1 cellular context compared by ENCODE assay signal in the genomic region with DNA sequence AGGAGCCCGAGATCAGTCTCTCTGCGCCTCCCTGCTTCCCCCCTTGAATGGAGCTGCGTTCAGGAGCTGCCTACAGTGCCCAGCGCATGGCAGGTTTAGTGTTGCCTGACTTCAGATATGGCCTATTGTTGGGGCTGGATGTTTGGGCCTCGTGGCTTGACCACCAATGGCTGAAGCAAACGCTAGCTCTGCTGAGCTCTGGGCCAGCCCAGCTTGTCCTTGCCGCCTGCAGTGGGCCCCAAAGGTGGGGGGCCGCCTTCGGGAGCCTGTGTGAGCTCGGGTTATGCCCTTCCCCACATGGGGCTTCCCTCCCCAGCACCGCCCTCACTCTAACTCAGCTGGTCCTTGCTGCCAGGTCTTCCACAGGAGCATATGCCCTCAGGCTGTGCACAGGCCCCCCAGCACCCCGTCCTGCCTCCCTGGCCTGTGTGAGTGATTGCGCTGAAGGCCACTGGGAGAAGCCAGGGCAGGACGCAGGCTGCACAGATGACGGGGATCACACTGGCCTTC.
A peak's percentile ranks its signal among the peaks of the same experiment; 100 is the strongest.
TF ChIP-seq lines count a peak whose summit lies in the region.

No MANE protein-coding gene starts in this region.

TF ChIP-seq in WTC11, 78 proteins besides CTCF, POLR2A, EP300 and RAD21 (continues in another document):
- no peak for TF ChIP-seq ZNF138 (CRISPR knock-in tag; conservative IDR thresholded peaks at IDR 0.05)
- TF ChIP-seq, protein P1, sequence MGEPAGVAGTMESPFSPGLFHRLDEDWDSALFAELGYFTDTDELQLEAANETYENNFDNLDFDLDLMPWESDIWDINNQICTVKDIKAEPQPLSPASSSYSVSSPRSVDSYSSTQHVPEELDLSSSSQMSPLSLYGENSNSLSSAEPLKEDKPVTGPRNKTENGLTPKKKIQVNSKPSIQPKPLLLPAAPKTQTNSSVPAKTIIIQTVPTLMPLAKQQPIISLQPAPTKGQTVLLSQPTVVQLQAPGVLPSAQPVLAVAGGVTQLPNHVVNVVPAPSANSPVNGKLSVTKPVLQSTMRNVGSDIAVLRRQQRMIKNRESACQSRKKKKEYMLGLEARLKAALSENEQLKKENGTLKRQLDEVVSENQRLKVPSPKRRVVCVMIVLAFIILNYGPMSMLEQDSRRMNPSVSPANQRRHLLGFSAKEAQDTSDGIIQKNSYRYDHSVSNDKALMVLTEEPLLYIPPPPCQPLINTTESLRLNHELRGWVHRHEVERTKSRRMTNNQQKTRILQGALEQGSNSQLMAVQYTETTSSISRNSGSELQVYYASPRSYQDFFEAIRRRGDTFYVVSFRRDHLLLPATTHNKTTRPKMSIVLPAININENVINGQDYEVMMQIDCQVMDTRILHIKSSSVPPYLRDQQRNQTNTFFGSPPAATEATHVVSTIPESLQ (CRISPR knock-in tag; IDR thresholded peaks at IDR 0.05): no peak
- TF ChIP-seq NR3C1 (CRISPR knock-in tag; conservative IDR thresholded peaks at IDR 0.05; ENCODE audit: low read depth): no peak
- TF ChIP-seq NFYB (CRISPR knock-in tag; conservative IDR thresholded peaks at IDR 0.05; ENCODE audit: low read depth): no peak
- no peak for TF ChIP-seq IRF2 (CRISPR knock-in tag; IDR thresholded peaks at IDR 0.05; ENCODE audit: borderline replicate concordance, low read depth)
- TF ChIP-seq RORB (CRISPR knock-in tag; IDR thresholded peaks at IDR 0.05): no peak
- TF ChIP-seq, protein P2, sequence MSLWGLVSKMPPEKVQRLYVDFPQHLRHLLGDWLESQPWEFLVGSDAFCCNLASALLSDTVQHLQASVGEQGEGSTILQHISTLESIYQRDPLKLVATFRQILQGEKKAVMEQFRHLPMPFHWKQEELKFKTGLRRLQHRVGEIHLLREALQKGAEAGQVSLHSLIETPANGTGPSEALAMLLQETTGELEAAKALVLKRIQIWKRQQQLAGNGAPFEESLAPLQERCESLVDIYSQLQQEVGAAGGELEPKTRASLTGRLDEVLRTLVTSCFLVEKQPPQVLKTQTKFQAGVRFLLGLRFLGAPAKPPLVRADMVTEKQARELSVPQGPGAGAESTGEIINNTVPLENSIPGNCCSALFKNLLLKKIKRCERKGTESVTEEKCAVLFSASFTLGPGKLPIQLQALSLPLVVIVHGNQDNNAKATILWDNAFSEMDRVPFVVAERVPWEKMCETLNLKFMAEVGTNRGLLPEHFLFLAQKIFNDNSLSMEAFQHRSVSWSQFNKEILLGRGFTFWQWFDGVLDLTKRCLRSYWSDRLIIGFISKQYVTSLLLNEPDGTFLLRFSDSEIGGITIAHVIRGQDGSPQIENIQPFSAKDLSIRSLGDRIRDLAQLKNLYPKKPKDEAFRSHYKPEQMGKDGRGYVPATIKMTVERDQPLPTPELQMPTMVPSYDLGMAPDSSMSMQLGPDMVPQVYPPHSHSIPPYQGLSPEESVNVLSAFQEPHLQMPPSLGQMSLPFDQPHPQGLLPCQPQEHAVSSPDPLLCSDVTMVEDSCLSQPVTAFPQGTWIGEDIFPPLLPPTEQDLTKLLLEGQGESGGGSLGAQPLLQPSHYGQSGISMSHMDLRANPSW (CRISPR knock-in tag; conservative IDR thresholded peaks at IDR 0.05; ENCODE audit: low read depth): 0 out of 2 replicates have a peak, but pooled peaks have one; percentile 68
- no peak for TF ChIP-seq ZNF416 (CRISPR knock-in tag; IDR thresholded peaks at IDR 0.05)
- no peak for TF ChIP-seq NR1H2 (CRISPR knock-in tag; IDR thresholded peaks at IDR 0.05)
- TF ChIP-seq, protein P3, sequence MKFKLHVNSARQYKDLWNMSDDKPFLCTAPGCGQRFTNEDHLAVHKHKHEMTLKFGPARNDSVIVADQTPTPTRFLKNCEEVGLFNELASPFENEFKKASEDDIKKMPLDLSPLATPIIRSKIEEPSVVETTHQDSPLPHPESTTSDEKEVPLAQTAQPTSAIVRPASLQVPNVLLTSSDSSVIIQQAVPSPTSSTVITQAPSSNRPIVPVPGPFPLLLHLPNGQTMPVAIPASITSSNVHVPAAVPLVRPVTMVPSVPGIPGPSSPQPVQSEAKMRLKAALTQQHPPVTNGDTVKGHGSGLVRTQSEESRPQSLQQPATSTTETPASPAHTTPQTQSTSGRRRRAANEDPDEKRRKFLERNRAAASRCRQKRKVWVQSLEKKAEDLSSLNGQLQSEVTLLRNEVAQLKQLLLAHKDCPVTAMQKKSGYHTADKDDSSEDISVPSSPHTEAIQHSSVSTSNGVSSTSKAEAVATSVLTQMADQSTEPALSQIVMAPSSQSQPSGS (CRISPR knock-in tag; IDR thresholded peaks at IDR 0.05; ENCODE audit: borderline replicate concordance, low read depth): no peak
- TF ChIP-seq SMAD3 (CRISPR knock-in tag; IDR thresholded peaks at IDR 0.05; ENCODE audit: borderline replicate concordance): no peak
- TF ChIP-seq SP1 (CRISPR knock-in tag; conservative IDR thresholded peaks at IDR 0.05): no peak; the same call in 1 of the 2 replicates
- no peak for TF ChIP-seq MAX (CRISPR knock-in tag; IDR thresholded peaks at IDR 0.05)
- TF ChIP-seq, protein P4, sequence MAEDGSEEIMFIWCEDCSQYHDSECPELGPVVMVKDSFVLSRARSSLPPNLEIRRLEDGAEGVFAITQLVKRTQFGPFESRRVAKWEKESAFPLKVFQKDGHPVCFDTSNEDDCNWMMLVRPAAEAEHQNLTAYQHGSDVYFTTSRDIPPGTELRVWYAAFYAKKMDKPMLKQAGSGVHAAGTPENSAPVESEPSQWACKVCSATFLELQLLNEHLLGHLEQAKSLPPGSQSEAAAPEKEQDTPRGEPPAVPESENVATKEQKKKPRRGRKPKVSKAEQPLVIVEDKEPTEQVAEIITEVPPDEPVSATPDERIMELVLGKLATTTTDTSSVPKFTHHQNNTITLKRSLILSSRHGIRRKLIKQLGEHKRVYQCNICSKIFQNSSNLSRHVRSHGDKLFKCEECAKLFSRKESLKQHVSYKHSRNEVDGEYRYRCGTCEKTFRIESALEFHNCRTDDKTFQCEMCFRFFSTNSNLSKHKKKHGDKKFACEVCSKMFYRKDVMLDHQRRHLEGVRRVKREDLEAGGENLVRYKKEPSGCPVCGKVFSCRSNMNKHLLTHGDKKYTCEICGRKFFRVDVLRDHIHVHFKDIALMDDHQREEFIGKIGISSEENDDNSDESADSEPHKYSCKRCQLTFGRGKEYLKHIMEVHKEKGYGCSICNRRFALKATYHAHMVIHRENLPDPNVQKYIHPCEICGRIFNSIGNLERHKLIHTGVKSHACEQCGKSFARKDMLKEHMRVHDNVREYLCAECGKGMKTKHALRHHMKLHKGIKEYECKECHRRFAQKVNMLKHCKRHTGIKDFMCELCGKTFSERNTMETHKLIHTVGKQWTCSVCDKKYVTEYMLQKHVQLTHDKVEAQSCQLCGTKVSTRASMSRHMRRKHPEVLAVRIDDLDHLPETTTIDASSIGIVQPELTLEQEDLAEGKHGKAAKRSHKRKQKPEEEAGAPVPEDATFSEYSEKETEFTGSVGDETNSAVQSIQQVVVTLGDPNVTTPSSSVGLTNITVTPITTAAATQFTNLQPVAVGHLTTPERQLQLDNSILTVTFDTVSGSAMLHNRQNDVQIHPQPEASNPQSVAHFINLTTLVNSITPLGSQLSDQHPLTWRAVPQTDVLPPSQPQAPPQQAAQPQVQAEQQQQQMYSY (CRISPR knock-in tag; IDR thresholded peaks at IDR 0.05): no peak
- TF ChIP-seq AR (CRISPR knock-in tag; IDR thresholded peaks at IDR 0.05): no peak
- TF ChIP-seq CBFB (CRISPR knock-in tag; IDR thresholded peaks at IDR 0.05; ENCODE audit: low read depth): 0 out of 2 replicates have a peak, but pooled peaks have one; percentile 49
- TF ChIP-seq GRHL2 (CRISPR knock-in tag; IDR thresholded peaks at IDR 0.05; ENCODE audit: insufficient replicate concordance, severe bottlenecking): no peak
- TF ChIP-seq ZNF263 (CRISPR knock-in tag; IDR thresholded peaks at IDR 0.05; ENCODE audit: low read depth): no peak
- no peak for TF ChIP-seq ESRRA (CRISPR knock-in tag; IDR thresholded peaks at IDR 0.05; ENCODE audit: borderline replicate concordance)
- TF ChIP-seq, protein P5, sequence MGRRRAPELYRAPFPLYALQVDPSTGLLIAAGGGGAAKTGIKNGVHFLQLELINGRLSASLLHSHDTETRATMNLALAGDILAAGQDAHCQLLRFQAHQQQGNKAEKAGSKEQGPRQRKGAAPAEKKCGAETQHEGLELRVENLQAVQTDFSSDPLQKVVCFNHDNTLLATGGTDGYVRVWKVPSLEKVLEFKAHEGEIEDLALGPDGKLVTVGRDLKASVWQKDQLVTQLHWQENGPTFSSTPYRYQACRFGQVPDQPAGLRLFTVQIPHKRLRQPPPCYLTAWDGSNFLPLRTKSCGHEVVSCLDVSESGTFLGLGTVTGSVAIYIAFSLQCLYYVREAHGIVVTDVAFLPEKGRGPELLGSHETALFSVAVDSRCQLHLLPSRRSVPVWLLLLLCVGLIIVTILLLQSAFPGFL (CRISPR knock-in tag; IDR thresholded peaks at IDR 0.05; ENCODE audit: borderline replicate concordance): no peak
- no peak for TF ChIP-seq ETV6 (CRISPR knock-in tag; IDR thresholded peaks at IDR 0.05)
- TF ChIP-seq, protein P6, sequence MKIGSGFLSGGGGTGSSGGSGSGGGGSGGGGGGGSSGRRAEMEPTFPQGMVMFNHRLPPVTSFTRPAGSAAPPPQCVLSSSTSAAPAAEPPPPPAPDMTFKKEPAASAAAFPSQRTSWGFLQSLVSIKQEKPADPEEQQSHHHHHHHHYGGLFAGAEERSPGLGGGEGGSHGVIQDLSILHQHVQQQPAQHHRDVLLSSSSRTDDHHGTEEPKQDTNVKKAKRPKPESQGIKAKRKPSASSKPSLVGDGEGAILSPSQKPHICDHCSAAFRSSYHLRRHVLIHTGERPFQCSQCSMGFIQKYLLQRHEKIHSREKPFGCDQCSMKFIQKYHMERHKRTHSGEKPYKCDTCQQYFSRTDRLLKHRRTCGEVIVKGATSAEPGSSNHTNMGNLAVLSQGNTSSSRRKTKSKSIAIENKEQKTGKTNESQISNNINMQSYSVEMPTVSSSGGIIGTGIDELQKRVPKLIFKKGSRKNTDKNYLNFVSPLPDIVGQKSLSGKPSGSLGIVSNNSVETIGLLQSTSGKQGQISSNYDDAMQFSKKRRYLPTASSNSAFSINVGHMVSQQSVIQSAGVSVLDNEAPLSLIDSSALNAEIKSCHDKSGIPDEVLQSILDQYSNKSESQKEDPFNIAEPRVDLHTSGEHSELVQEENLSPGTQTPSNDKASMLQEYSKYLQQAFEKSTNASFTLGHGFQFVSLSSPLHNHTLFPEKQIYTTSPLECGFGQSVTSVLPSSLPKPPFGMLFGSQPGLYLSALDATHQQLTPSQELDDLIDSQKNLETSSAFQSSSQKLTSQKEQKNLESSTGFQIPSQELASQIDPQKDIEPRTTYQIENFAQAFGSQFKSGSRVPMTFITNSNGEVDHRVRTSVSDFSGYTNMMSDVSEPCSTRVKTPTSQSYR (CRISPR knock-in tag; IDR thresholded peaks at IDR 0.05): peak; percentile 49; the same call in 1 of the 2 replicates
- no peak for TF ChIP-seq KAT7 (CRISPR knock-in tag; IDR thresholded peaks at IDR 0.05; ENCODE audit: borderline replicate concordance)
- TF ChIP-seq TP53 (CRISPR knock-in tag; IDR thresholded peaks at IDR 0.05): 0 out of 2 replicates have a peak, but pooled peaks have one; percentile 47
- no peak for TF ChIP-seq TEAD4 (CRISPR knock-in tag; IDR thresholded peaks at IDR 0.05)
- no peak for TF ChIP-seq USF2 (CRISPR knock-in tag; IDR thresholded peaks at IDR 0.05)
- TF ChIP-seq NR2C2 (CRISPR knock-in tag; IDR thresholded peaks at IDR 0.05): no peak
- no peak for TF ChIP-seq ZNF512 (CRISPR knock-in tag; IDR thresholded peaks at IDR 0.05; ENCODE audit: borderline replicate concordance)
- no peak for TF ChIP-seq ZNF396 (CRISPR knock-in tag; IDR thresholded peaks at IDR 0.05; ENCODE audit: borderline replicate concordance)
- TF ChIP-seq FOXP4 (CRISPR knock-in tag; IDR thresholded peaks at IDR 0.05): no peak
